ENCODE assay signal across 9 cellular contexts in the genomic region with DNA sequence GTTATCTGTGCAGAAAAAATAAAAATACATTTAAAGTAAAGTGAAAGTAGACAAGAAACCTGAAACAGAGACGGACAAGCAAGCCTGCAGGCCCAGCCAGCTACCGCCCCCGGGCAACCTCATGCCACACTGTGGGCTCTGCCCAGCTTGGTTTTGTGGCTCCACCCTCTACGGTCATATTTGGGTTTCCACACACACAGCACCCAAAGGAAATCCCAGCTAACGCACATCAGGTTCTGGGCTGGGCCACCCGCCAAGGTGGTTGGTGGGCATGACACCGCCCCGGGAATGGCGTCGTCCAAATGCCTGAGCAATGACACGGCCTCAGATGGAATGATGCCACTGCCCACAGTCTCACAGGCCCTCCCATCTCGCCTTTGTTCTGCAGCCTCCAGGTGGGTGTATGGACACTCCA. TPM values are rescaled to one million over a fixed set of nuclear protein-coding genes. Genes with fewer than 3 reads are reported as not detected.
A peak's percentile ranks its signal among the peaks of the same experiment; 100 is the strongest.
DNase-seq lines count a peak whose midpoint lies in the region; ATAC-seq and TF ChIP-seq lines count a peak whose summit lies in the region.
"Had no signal": no experiment of that assay in that cellular context is flagged by ENCODE, and none has a peak within 500 bp of the region (broad histone marks: within the 10 kb centered on the region; RNA-seq: fewer than 3 reads in every experiment).

No MANE protein-coding gene starts in this region.

- peak overlapping the region; percentile 15; the same call in 1 of the 2 replicates for H2AFZ ChIP-seq in SK-N-SH (ENCODE audit: low read depth)
- no peak overlapping the region for H2AFZ ChIP-seq in osteoblast (ENCODE audit: low read length)

- H3K4me1 Mint-ChIP-seq in CD4-positive, alpha-beta memory T cell = peaks cover 24 to 72% (median 52%) of the 10 kb centered on the region in 4 donors

- no peaks in the 10 kb centered on the region for H3K27me3 Mint-ChIP-seq in CD4-positive, alpha-beta memory T cell

- H3F3A ChIP-seq in SK-N-SH (replicated peaks; ENCODE audit: insufficient read depth) = no peaks in the 10 kb centered on the region

- WGBS in SK-N-SH (ENCODE audit: low lambda C conversion rate) = 15% methylated on average over 10 of the region's 12 CpGs
- WGBS in body of pancreas, 2 donors = 50 to 63% methylated on average over 8 to 12 of the region's 12 CpGs

- H4K20me1 ChIP-seq in SK-N-SH (ENCODE audit: insufficient read depth) (no peaks in the 10 kb centered on the region), osteoblast (ENCODE audit: insufficient read depth, low read length) (peaks cover 3% of the 10 kb centered on the region)

- H3K4me3 Mint-ChIP-seq in CD4-positive, alpha-beta memory T cell = peak overlapping the region in 7 of 8 donors; percentile 38 to 72 (median 60)

- H3K4me2 ChIP-seq in SK-N-SH = peak overlapping the region; percentile 53; the same call in 1 of the 2 replicates
- H3K4me2 ChIP-seq in osteoblast (ENCODE audit: insufficient read depth, low read length) = peak overlapping the region; percentile 57

- no peaks in the 10 kb centered on the region for H3K9me3 ChIP-seq in CD4-positive, alpha-beta memory T cell (ENCODE audit: control insufficient read depth in 1 of 2, low read length in 2 of 2)
- H3K9me3 ChIP-seq in SK-N-SH (no peaks in the 10 kb centered on the region), body of pancreas (no peaks in the 10 kb centered on the region), osteoblast (ENCODE audit: low read depth, low read length) (no peaks in the 10 kb centered on the region)

- ATAC-seq in body of pancreas (peak; percentile 50), GM19035 (IDR thresholded peaks at IDR 0.05; ENCODE audit: unreplicated experiment) (no peak), HG03439 (IDR thresholded peaks at IDR 0.05; ENCODE audit: unreplicated experiment) (no peak)

- no peaks in the 10 kb centered on the region for H3K36me3 ChIP-seq in CD4-positive, alpha-beta memory T cell (ENCODE audit: insufficient read depth, low read length)
- H3K36me3 ChIP-seq in SK-N-SH (replicated peaks in 1 of 2; ENCODE audit: control insufficient read depth in 1 of 2, insufficient read depth in 2 of 2, low read length in 1 of 2) (no peaks in the 10 kb centered on the region), body of pancreas (replicated peaks in 1 of 2; ENCODE audit: insufficient read depth in 1 of 2, low read depth in 2 of 2) (no peaks in the 10 kb centered on the region), osteoblast (ENCODE audit: insufficient read depth, low read length) (no peaks in the 10 kb centered on the region)

- H3K9me2 ChIP-seq in SK-N-SH = no peaks in the 10 kb centered on the region

- peak overlapping the region; percentile 37 to 90 (median 71) for H3K27ac Mint-ChIP-seq in CD4-positive, alpha-beta memory T cell

- H3K79me2 ChIP-seq in SK-N-SH (ENCODE audit: insufficient read depth) = no peaks in the 10 kb centered on the region; the same call in none of the 2 replicates
- H3K79me2 ChIP-seq in osteoblast (ENCODE audit: insufficient read depth, low read length) = peaks cover 10% of the 10 kb centered on the region

- CTCF ChIA-PET in CD4-positive, alpha-beta memory T cell (lab: Charles Lee; ENCODE audit: partially characterized antibody) = interaction anchor here (1.4 kb wide), 1 partner anchor 18 kb away, joined by 4 read pairs; no protein-coding TSS in a partner anchor
- CTCF ChIA-PET in SK-N-SH (lab: Yijun Ruan, JAX) = interaction anchor here (1.0 kb wide), 1 partner anchor 37 kb away, joined by 5 read pairs; no protein-coding TSS in a partner anchor

- H3K27ac ChIP-seq in CD4-positive, alpha-beta memory T cell (ENCODE audit: low read depth, low read length) = peak overlapping the region; percentile 14
- peak overlapping the region in 1 of 2 experiments; percentile 22; a peak in 1 of 4 replicates for H3K27ac ChIP-seq in SK-N-SH (ENCODE audit: low read depth in 2 of 2, low read length in 1 of 2)
- no peak overlapping the region for H3K27ac ChIP-seq in body of pancreas
- H3K27ac ChIP-seq in osteoblast (ENCODE audit: low read depth, low read length) = peak overlapping the region; percentile 62

- H3K27me3 ChIP-seq in CD4-positive, alpha-beta memory T cell (ENCODE audit: insufficient read depth, low read length) = no peaks in the 10 kb centered on the region
- no peaks in the 10 kb centered on the region for H3K27me3 ChIP-seq in SK-N-SH (ENCODE audit: insufficient read depth)
- no peaks in the 10 kb centered on the region for H3K27me3 ChIP-seq in body of pancreas
- no peaks in the 10 kb centered on the region for H3K27me3 ChIP-seq in osteoblast (ENCODE audit: insufficient read depth, low read length)

- POLR2A ChIA-PET in CD4-positive, alpha-beta memory T cell (lab: Charles Lee; ENCODE audit: partially characterized antibody) = interaction anchor here (2.3 kb wide), 1 partner anchor 10 kb away, joined by 12 read pairs; no protein-coding TSS in a partner anchor
- POLR2A ChIA-PET in SK-N-SH (lab: Yijun Ruan, JAX) = no interaction called here

- intact Hi-C loops in CD4-positive, alpha-beta memory T cell (cut with micrococcal nuclease) = no loop called here
- intact Hi-C loops in body of pancreas (cut with DNase I) = no loop called here

- TF ChIP-seq CTCF in SK-N-SH (IDR thresholded peaks at IDR 0.05) = no peak
- TF ChIP-seq CTCF in body of pancreas (IDR thresholded peaks at IDR 0.05) = no peak
- no peak for TF ChIP-seq CTCF in osteoblast (IDR thresholded peaks at IDR 0.05; ENCODE audit: extremely low read depth, low read depth, low read length)

- TF ChIP-seq RAD21 in SK-N-SH (IDR thresholded peaks at IDR 0.05; ENCODE audit: low read length) = no peak

- no peak for TF ChIP-seq EP300 in SK-N-SH (IDR thresholded peaks at IDR 0.05; ENCODE audit: borderline replicate concordance in 1 of 2, low read depth in 1 of 2, low read length in 1 of 2)

- no peaks in the 10 kb centered on the region for H3K9me3 Mint-ChIP-seq in CD4-positive, alpha-beta memory T cell

- peak overlapping the region; percentile 10; the same call in 1 of the 2 replicates for H3K9ac ChIP-seq in SK-N-SH

- no peak for TF ChIP-seq POLR2A in body of pancreas (IDR thresholded peaks at IDR 0.05)

- peaks cover 8 to 10% of the 10 kb centered on the region in 2 donors for H3K36me3 Mint-ChIP-seq in CD4-positive, alpha-beta memory T cell

- DNase-seq in CD4-positive, alpha-beta memory T cell = peak; percentile 28 to 66 (median 38)
- DNase-seq in SK-N-SH = no peak
- DNase-seq in body of pancreas = peak in 3 of 4 donors; percentile 25 to 49 (median 44)
- DNase-seq in osteoblast (ENCODE audit: insufficient read length, low spot score, missing footprints) = peak; percentile 92
- DNase-seq in GDM1 (lab: John Stamatoyannopoulos, UW) = no peak
- DNase-seq in occipital lobe (lab: John Stamatoyannopoulos, UW) = no peak
- DNase-seq: NCI-H345 had no signal

- no peak overlapping the region for H3K4me3 ChIP-seq in CD4-positive, alpha-beta memory T cell (ENCODE audit: low read length in 2 of 2)
- no peak overlapping the region for H3K4me3 ChIP-seq in SK-N-SH (ENCODE audit: low read depth in 2 of 2, low read length in 1 of 2)
- H3K4me3 ChIP-seq in body of pancreas = no peak overlapping the region
- H3K4me3 ChIP-seq in osteoblast (ENCODE audit: insufficient read depth, low read length) = peak overlapping the region; percentile 34

- peaks cover 50% of the 10 kb centered on the region for H3K4me1 ChIP-seq in CD4-positive, alpha-beta memory T cell (ENCODE audit: insufficient read depth, low read length)
- peaks cover 4 to 5% of the 10 kb centered on the region in 2 experiments; a peak in 3 of 4 replicates for H3K4me1 ChIP-seq in SK-N-SH (ENCODE audit: control insufficient read depth in 1 of 2, insufficient read depth in 2 of 2, low read depth in 1 of 2, low read length in 1 of 2)
- H3K4me1 ChIP-seq in body of pancreas = no peaks in the 10 kb centered on the region
- H3K4me1 ChIP-seq in osteoblast (ENCODE audit: insufficient read depth, low read length) = peaks cover 32% of the 10 kb centered on the region

TF ChIP-seq in SK-N-SH, 30 proteins besides CTCF, POLR2A, EP300 and RAD21 (continues in another document):
- TF ChIP-seq RXRA (IDR thresholded peaks at IDR 0.05; ENCODE audit: borderline replicate concordance, low read depth) = no peak; the same call in 1 of the 2 replicates
- TF ChIP-seq, protein P1, sequence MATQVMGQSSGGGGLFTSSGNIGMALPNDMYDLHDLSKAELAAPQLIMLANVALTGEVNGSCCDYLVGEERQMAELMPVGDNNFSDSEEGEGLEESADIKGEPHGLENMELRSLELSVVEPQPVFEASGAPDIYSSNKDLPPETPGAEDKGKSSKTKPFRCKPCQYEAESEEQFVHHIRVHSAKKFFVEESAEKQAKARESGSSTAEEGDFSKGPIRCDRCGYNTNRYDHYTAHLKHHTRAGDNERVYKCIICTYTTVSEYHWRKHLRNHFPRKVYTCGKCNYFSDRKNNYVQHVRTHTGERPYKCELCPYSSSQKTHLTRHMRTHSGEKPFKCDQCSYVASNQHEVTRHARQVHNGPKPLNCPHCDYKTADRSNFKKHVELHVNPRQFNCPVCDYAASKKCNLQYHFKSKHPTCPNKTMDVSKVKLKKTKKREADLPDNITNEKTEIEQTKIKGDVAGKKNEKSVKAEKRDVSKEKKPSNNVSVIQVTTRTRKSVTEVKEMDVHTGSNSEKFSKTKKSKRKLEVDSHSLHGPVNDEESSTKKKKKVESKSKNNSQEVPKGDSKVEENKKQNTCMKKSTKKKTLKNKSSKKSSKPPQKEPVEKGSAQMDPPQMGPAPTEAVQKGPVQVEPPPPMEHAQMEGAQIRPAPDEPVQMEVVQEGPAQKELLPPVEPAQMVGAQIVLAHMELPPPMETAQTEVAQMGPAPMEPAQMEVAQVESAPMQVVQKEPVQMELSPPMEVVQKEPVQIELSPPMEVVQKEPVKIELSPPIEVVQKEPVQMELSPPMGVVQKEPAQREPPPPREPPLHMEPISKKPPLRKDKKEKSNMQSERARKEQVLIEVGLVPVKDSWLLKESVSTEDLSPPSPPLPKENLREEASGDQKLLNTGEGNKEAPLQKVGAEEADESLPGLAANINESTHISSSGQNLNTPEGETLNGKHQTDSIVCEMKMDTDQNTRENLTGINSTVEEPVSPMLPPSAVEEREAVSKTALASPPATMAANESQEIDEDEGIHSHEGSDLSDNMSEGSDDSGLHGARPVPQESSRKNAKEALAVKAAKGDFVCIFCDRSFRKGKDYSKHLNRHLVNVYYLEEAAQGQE (IDR thresholded peaks at IDR 0.05; ENCODE audit: low read depth, low read length) = no peak

RNA-seq across cellular contexts. Expression of gene FAM110A, which starts 22.9 kb away (rescaled TPM):
- total RNA-seq in CD4-positive, alpha-beta memory T cell = 10 to 100 TPM; 19.8 to 21.7 TPM
- 10 to 100 TPM in 1 of 2 donors, 1 to 10 TPM in 1; 8.1 to 15.4 TPM for polyA plus RNA-seq in CD4-positive, alpha-beta memory T cell
- polyA plus RNA-seq in SK-N-SH (2012; rRNA removed) = 2.5 and 3.8 TPM in 2 replicates
- 1.9 and 2.3 TPM in 2 replicates for polyA plus RNA-seq in SK-N-SH (2012; cell fraction: cytosol; rRNA removed)
- polyA plus RNA-seq in SK-N-SH (2012; cell fraction: nucleus; rRNA removed) = 4.3 and 7.1 TPM in 2 replicates
- total RNA-seq in body of pancreas (1 to 10 TPM; 7.0 to 8.2 TPM), osteoblast (8.5 and 9.8 TPM in 2 replicates), occipital lobe (6.7 TPM)

RNA-seq across cellular contexts. Expression of gene ANGPT4, which starts 59.8 kb away (rescaled TPM):
- not detected for total RNA-seq in CD4-positive, alpha-beta memory T cell
- not detected for polyA plus RNA-seq in CD4-positive, alpha-beta memory T cell
- polyA plus RNA-seq in SK-N-SH (2012; rRNA removed) = not detected in 2 replicates
- polyA plus RNA-seq in SK-N-SH (2012; cell fraction: cytosol; rRNA removed) = 0.01 TPM in 1 of 2 replicates, not detected in the other
- not detected in 2 replicates for polyA plus RNA-seq in SK-N-SH (2012; cell fraction: nucleus; rRNA removed)
- under 1 TPM; under 0.01 to 0.66 TPM for total RNA-seq in body of pancreas
- total RNA-seq in osteoblast = under 0.01 TPM in 2 replicates
- total RNA-seq in occipital lobe = not detected

Comparison
In these comparisons a context has a peak if more than half of its experiments do, and no peak if none do; other contexts are left out.
1. DNase-seq: peak in CD4-positive, alpha-beta memory T cell (5 of 5), body of pancreas (3 of 4) and osteoblast (single experiment); none in SK-N-SH (single experiment), GDM1 (single experiment) and occipital lobe (single experiment).
2. H3K27ac ChIP-seq: peak in CD4-positive, alpha-beta memory T cell (single experiment) and osteoblast (single experiment); none in body of pancreas (0 of 4).